In the genomic region with DNA sequence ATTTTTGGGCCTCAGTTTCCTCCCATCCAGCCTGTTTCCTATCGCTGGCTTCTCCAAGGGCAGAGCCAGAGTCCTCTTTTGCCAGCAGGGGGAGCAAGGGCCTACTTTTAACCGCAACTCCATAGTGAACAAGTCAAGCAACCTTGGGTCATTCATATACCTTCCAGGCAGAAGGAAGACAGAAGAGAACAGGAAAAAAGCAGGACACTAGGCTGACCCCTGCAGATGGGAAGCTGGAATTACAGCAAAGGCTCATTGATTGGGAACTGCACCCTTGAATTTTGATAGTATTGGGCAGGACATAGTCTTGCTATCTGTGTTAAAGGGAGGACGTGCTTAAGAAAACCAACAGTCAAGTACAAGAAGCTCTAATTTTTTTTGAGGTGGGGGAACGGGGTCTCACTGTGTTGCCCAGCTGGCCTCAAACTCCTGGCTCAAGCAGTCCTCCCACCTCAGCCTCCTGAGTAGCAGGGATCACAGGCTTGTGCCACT, we compare ENCODE assay signal across 7 cellular contexts. TPM values are rescaled to one million over a fixed set of nuclear protein-coding genes. Genes with fewer than 3 reads are reported as not detected.
DNase-seq lines count a peak whose midpoint lies in the region; ATAC-seq, FAIRE-seq and TF ChIP-seq lines count a peak whose summit lies in the region.

No MANE protein-coding gene starts in this region.

- DNase-seq in NCI-H1930 (lab: John Stamatoyannopoulos, UW) (peak; percentile 35 to 39), T-helper 17 cell (peak in 1 of 3 donors; percentile 34), GM12878 (ENCODE audit: low read depth, low spot score) (peak; percentile 17), iPS-NIHi7 (ENCODE audit: extremely low spot score) (peak; percentile 87)
- DNase-seq in stimulated activated CD4-positive, alpha-beta T cell treated with anti-CD3 and anti-CD28 coated beads, Interleukin-15, amount 100 ng/mL, for 48 hours (ENCODE audit: low read depth in 2 of 2), result peak; percentile 16 to 44

- H3K4me1 Mint-ChIP-seq in T-helper 17 cell, result peaks cover 7% of the 10 kb centered on the region

- TF ChIP-seq EP300 in GM12878 (IDR thresholded peaks at IDR 0.05; ENCODE audit: borderline replicate concordance in 1 of 2, control insufficient read depth in 1 of 2, low read depth in 2 of 2, low read length in 2 of 2), result no peak

- H3K36me3 Mint-ChIP-seq in T-helper 17 cell (ENCODE audit: low read depth), result no peaks in the 10 kb centered on the region

- H2AFZ ChIP-seq in GM12878 (ENCODE audit: control insufficient read depth, low read depth, low read length), result no peak overlapping the region

- no peaks in the 10 kb centered on the region for H3K27me3 Mint-ChIP-seq in T-helper 17 cell

- peak; percentile 80 for FAIRE-seq in GM12878 (lab: Jason Lieb, UNC)

- H3K9me3 ChIP-seq in T-helper 17 cell (ENCODE audit: control insufficient read depth, low read length, poor library complexity, severe bottlenecking) (no peaks in the 10 kb centered on the region), GM12878 (replicated peaks; ENCODE audit: control insufficient read depth, insufficient read depth, low read length) (no peaks in the 10 kb centered on the region)

- H3K4me3 Mint-ChIP-seq in T-helper 17 cell, result no peak overlapping the region

- no peak overlapping the region for H3K27ac ChIP-seq in GM12878 (ENCODE audit: control insufficient read depth, insufficient read depth)

- SMC1A ChIA-PET in GM12878 (lab: Charles Lee; ENCODE audit: uncharacterized antibody, unreplicated experiment), result interaction anchor here (0.8 to 2.7 kb wide), 20 partner anchors 16 to 180 kb away, joined by 3 to 25 read pairs (median 5); a partner anchor contains a TSS

- no peak overlapping the region for H3K9ac ChIP-seq in GM12878 (ENCODE audit: control insufficient read depth, insufficient read depth, low read length)

- POLR2A ChIA-PET in GM12878 (lab: Charles Lee), result no interaction called here

- RAD21 ChIA-PET in GM12878 (lab: Charles Lee; ENCODE audit: unreplicated experiment), result interaction anchor here (0.7 to 4.6 kb wide), 8 partner anchors 21 to 180 kb away, joined by 3 to 28 read pairs (median 4); no protein-coding TSS in a partner anchor

- in situ Hi-C loops in GM12878 (cut with MboI), result loop anchor here (5.0 to 10.0 kb wide), 3 partner anchors 76 to 412 kb away; no protein-coding TSS in a partner anchor

- TF ChIP-seq POLR2A in GM12878 (IDR thresholded peaks at IDR 0.05; ENCODE audit: low read depth, low read length), result no peak

- H3K79me2 ChIP-seq in GM12878 (ENCODE audit: control insufficient read depth, insufficient read depth, low read length), result no peaks in the 10 kb centered on the region

- H3K4me3 ChIP-seq in GM12878, result no peak overlapping the region

- no peak overlapping the region for H3K27ac Mint-ChIP-seq in T-helper 17 cell

- peak; percentile 60 for ATAC-seq in T-helper 17 cell
- ATAC-seq in GM12878, result peak; percentile 50
- ATAC-seq in HG03025 (IDR thresholded peaks at IDR 0.05; ENCODE audit: low FRiP score, unreplicated experiment), result no peak

- CTCF ChIA-PET in GM12878 (lab: Yijun Ruan, JAX), result interaction anchor here (0.5 to 11.0 kb wide), 35 partner anchors 9 to 191 kb away, joined by 3 to 267 read pairs (median 4); no protein-coding TSS in a partner anchor

- intact Hi-C loops in GM12878 (cut with micrococcal nuclease; ENCODE audit: unreplicated experiment), result loop anchor here (1.0 kb wide), 3 partner anchors 75 to 180 kb away; no protein-coding TSS in a partner anchor

- no TSS peak for BruUV-seq in GM12878 (replicated peaks; lab: Mats Ljungman, UMichigan)

- no peaks in the 10 kb centered on the region for H3K27me3 ChIP-seq in GM12878 (replicated peaks in 1 of 2; ENCODE audit: control insufficient read depth in 2 of 2, insufficient read depth in 2 of 2, low read length in 1 of 2)

- 43% methylated on average over 4 of the region's 4 CpGs for WGBS in GM12878 (ENCODE audit: insufficient coverage, insufficient replicate concordance, low lambda C conversion rate, missing lambda C conversion rate)

- H3K4me2 ChIP-seq in GM12878 (ENCODE audit: control insufficient read depth, insufficient read depth), result no peak overlapping the region

- peak; percentile 57 for TF ChIP-seq RAD21 in GM12878 (IDR thresholded peaks at IDR 0.05; ENCODE audit: insufficient read depth, low read depth, low read length)

- peaks cover 19% of the 10 kb centered on the region for H3K4me1 ChIP-seq in GM12878 (ENCODE audit: control insufficient read depth, insufficient read depth, low read length)

- TF ChIP-seq CTCF in GM12874 (IDR thresholded peaks at IDR 0.05; ENCODE audit: insufficient read depth, low read depth, low read length), result peak; percentile 79
- peak; percentile 67 to 79 (median 78) for TF ChIP-seq CTCF in GM12878 (IDR thresholded peaks at IDR 0.05 in 2 of 3, conservative IDR thresholded peaks at IDR 0.05 in 1 of 3; ENCODE audit: control insufficient read depth in 2 of 3, extremely low read depth in 1 of 3, insufficient read depth in 1 of 3, low read depth in 3 of 3, low read length in 3 of 3)

- H3K36me3 ChIP-seq in GM12878 (ENCODE audit: control insufficient read depth in 2 of 2, insufficient read depth in 2 of 2, low read length in 1 of 2), result peaks cover 8 to 23% of the 10 kb centered on the region in 2 experiments; a peak in 3 of 4 replicates

- peaks cover 6% of the 10 kb centered on the region; the same call in 1 of the 2 replicates for H4K20me1 ChIP-seq in GM12878 (ENCODE audit: control insufficient read depth, insufficient read depth)

TF ChIP-seq in GM12878, 131 proteins besides CTCF, POLR2A, EP300 and RAD21 (continues in another document):
- TF ChIP-seq EED (IDR thresholded peaks at IDR 0.05; ENCODE audit: low read depth) (no peak), FOXM1 (IDR thresholded peaks at IDR 0.05; ENCODE audit: low read depth, low read length) (0 out of 2 replicates have a peak, but pooled peaks have one; percentile 32), MTA2 (IDR thresholded peaks at IDR 0.05; ENCODE audit: low read depth) (no peak)
- TF ChIP-seq, protein P1, sequence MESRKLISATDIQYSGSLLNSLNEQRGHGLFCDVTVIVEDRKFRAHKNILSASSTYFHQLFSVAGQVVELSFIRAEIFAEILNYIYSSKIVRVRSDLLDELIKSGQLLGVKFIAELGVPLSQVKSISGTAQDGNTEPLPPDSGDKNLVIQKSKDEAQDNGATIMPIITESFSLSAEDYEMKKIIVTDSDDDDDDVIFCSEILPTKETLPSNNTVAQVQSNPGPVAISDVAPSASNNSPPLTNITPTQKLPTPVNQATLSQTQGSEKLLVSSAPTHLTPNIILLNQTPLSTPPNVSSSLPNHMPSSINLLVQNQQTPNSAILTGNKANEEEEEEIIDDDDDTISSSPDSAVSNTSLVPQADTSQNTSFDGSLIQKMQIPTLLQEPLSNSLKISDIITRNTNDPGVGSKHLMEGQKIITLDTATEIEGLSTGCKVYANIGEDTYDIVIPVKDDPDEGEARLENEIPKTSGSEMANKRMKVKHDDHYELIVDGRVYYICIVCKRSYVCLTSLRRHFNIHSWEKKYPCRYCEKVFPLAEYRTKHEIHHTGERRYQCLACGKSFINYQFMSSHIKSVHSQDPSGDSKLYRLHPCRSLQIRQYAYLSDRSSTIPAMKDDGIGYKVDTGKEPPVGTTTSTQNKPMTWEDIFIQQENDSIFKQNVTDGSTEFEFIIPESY (IDR thresholded peaks at IDR 0.05), result no peak

RNA-seq across cellular contexts. Expression of a gene that starts 30.1 kb away (rescaled TPM):
- total RNA-seq in T-helper 17 cell (not detected), GM12878 (2014; rRNA removed) (not detected in 2 replicates), GM12878 (2014; rRNA removed; fragmentation: Illumina TruSeq; extraction: Trizol) (not detected in 2 replicates), GM12878 (2021) (not detected in 2 replicates)
- not detected in 2 replicates for total RNA-seq in GM12878 (2013; cell fraction: nucleolus; rRNA removed)
- polyA plus RNA-seq in GM12878 (2011; ENCODE audit: low read depth), result not detected
- polyA plus RNA-seq in GM12878 (2011; rRNA removed) (not detected in 2 replicates), GM12878 (2014; fragmentation: Illumina TruSeq; extraction: Trizol) (not detected in 2 replicates), GM12878 (2014; fragmentation: Nextera tagmentation; extraction: Ambion mirVana) (not detected), GM12878 (2014; rRNA removed) (not detected in 2 replicates), GM12878 (2016; fragmentation: Nextera tagmentation; extraction: Ambion mirVana) (not detected)
- not detected in 2 replicates for polyA plus RNA-seq in GM12878 (2011; cell fraction: cytosol; rRNA removed)
- polyA plus RNA-seq in GM12878 (2011; cell fraction: nucleus; rRNA removed), result not detected in 2 replicates
- polyA plus RNA-seq in GM12878 (2012), result 0.12 and 0.14 TPM in 2 replicates
- polyA minus RNA-seq in GM12878 (2011; rRNA and poly(A)+ RNA removed), result not detected in 2 replicates
- polyA minus RNA-seq in GM12878 (2011; cell fraction: cytosol; rRNA and poly(A)+ RNA removed), result not detected in 2 replicates
- not detected in 2 replicates for polyA minus RNA-seq in GM12878 (2011; cell fraction: nucleus; rRNA and poly(A)+ RNA removed)

RNA-seq across cellular contexts. Expression of a gene that starts 31.5 kb away (rescaled TPM):
- total RNA-seq in T-helper 17 cell (10 to 100 TPM; 34.9 to 35.8 TPM), GM12878 (2014; rRNA removed) (15.9 and 16.8 TPM in 2 replicates), GM12878 (2014; rRNA removed; fragmentation: Illumina TruSeq; extraction: Trizol) (11.4 and 13.4 TPM in 2 replicates), GM12878 (2021) (49.5 and 51.5 TPM in 2 replicates)
- total RNA-seq in GM12878 (2013; cell fraction: nucleolus; rRNA removed), result 40.0 and 41.0 TPM in 2 replicates
- 6.8 TPM for polyA plus RNA-seq in GM12878 (2011; ENCODE audit: low read depth)
- polyA plus RNA-seq in GM12878 (2011; rRNA removed) (8.8 and 13.2 TPM in 2 replicates), GM12878 (2014; fragmentation: Illumina TruSeq; extraction: Trizol) (18.4 and 23.4 TPM in 2 replicates), GM12878 (2014; fragmentation: Nextera tagmentation; extraction: Ambion mirVana) (1 to 10 TPM in 1 of 2 experiments, under 1 TPM in 1; 0.79 to 1.6 TPM), GM12878 (2014; rRNA removed) (36.3 and 36.7 TPM in 2 replicates), GM12878 (2016; fragmentation: Nextera tagmentation; extraction: Ambion mirVana) (10 to 100 TPM; 15.9 to 18.4 TPM)
- 18.2 and 19.6 TPM in 2 replicates for polyA plus RNA-seq in GM12878 (2011; cell fraction: cytosol; rRNA removed)
- polyA plus RNA-seq in GM12878 (2011; cell fraction: nucleus; rRNA removed), result 18.0 and 25.4 TPM in 2 replicates
- polyA plus RNA-seq in GM12878 (2012), result 16.0 and 17.2 TPM in 2 replicates
- polyA minus RNA-seq in GM12878 (2011; rRNA and poly(A)+ RNA removed), result 27.2 and 28.3 TPM in 2 replicates
- polyA minus RNA-seq in GM12878 (2011; cell fraction: cytosol; rRNA and poly(A)+ RNA removed), result 14.0 and 17.0 TPM in 2 replicates
- polyA minus RNA-seq in GM12878 (2011; cell fraction: nucleus; rRNA and poly(A)+ RNA removed), result 8.1 and 12.2 TPM in 2 replicates
